Comparison of ENCODE assay signal across 23 cellular contexts in genomic region chr20:48586728-48587127, GRCh38.
DNase-seq lines count a peak whose midpoint lies in the region; ATAC-seq and TF ChIP-seq lines count a peak whose summit lies in the region.
"Had no signal": no experiment of that assay in that cellular context is flagged by ENCODE, and none has a peak within 500 bp of the region (broad histone marks: within the 10 kb centered on the region; RNA-seq: fewer than 3 reads in every experiment).

No MANE protein-coding gene starts in this region.

- TF ChIP-seq EP300 in suprapubic skin (IDR thresholded peaks at IDR 0.05) = no peak

- H3K4me3 ChIP-seq in mucosa of descending colon (no peak overlapping the region), suprapubic skin (peak overlapping the region; percentile 7), H7 (ENCODE audit: insufficient read depth, low read depth, low read length) (no peak overlapping the region)
- H3K4me3 ChIP-seq: GM12878, SK-N-MC had no signal

- H3K27ac ChIP-seq in suprapubic skin = no peak overlapping the region
- H3K27ac ChIP-seq: KMS-11, SK-N-MC had no signal

- no peaks in the 10 kb centered on the region for H3K36me3 ChIP-seq in mucosa of descending colon (ENCODE audit: low read depth)
- H3K36me3 ChIP-seq in suprapubic skin = no peaks in the 10 kb centered on the region
- H3K36me3 ChIP-seq in H7 (replicated peaks; ENCODE audit: control insufficient read depth, insufficient read depth, low read length) = no peaks in the 10 kb centered on the region
- H3K36me3 ChIP-seq: BE2C had no signal

- 24% methylated on average over 8 of the region's 8 CpGs for WGBS in suprapubic skin

- no peaks in the 10 kb centered on the region for H3K9me3 ChIP-seq in mucosa of descending colon
- H3K9me3 ChIP-seq in suprapubic skin = no peaks in the 10 kb centered on the region
- H3K9me3 ChIP-seq: BE2C, Caco-2 had no signal

- intact Hi-C loops in mucosa of descending colon (cut with DNase I, micrococcal nuclease) = no loop called here

- H3K4me1 ChIP-seq in mucosa of descending colon (ENCODE audit: low read depth) (peaks cover 15% of the 10 kb centered on the region), suprapubic skin (no peaks in the 10 kb centered on the region)
- H3K4me1 ChIP-seq: BE2C had no signal

- H3K27me3 ChIP-seq in suprapubic skin (peaks cover 28% of the 10 kb centered on the region), H7 (ENCODE audit: control insufficient read depth, insufficient read depth, low read length) (no peaks in the 10 kb centered on the region)
- H3K27me3 ChIP-seq: BE2C had no signal

- TF ChIP-seq POLR2A in suprapubic skin (IDR thresholded peaks at IDR 0.05) = no peak

- ATAC-seq in mucosa of descending colon = peak; percentile 49
- no peak for ATAC-seq in GM18519 (IDR thresholded peaks at IDR 0.05; ENCODE audit: low FRiP score, unreplicated experiment)
- ATAC-seq: GM12878 had no signal

- peak; percentile 12 for DNase-seq in activated effector memory CD4-positive, alpha-beta T cell treated with anti-CD3 and anti-CD28 coated beads, Interleukin-2, amount 50 U/mL, for 16 hours
- DNase-seq in activated effector memory CD4-positive, alpha-beta T cell treated with Interleukin-2 at 50 U/mL for 16 hours = no peak
- peak; percentile 21 for DNase-seq in NCI-H345 treated with DMSO at 0.1 percent for 48 hours (lab: John Stamatoyannopoulos, UW; ENCODE audit: unreplicated experiment)
- peak in 2 of 3 donors; percentile 46 to 80 for DNase-seq in mucosa of descending colon
- DNase-seq in suprapubic skin (ENCODE audit: low spot score in 2 of 2) = peak in 1 of 2 donors; percentile 53
- DNase-seq in H7 = no peak
- DNase-seq in AG08396 (ENCODE audit: low spot score) = no peak
- DNase-seq: BE2C; CD4-positive, CD25-positive, alpha-beta regulatory T cell; DMS153; EL; GOT3; MV-4-11; NCI-H1417 treated with DMSO at 0.1 percent for 48 hours; NCI-H1930; NCI-H510A treated with DMSO at 0.1 percent for 48 hours; NCI-H774; SHP77 had no signal

- TF ChIP-seq CTCF in mucosa of descending colon (IDR thresholded peaks at IDR 0.05) = no peak
- TF ChIP-seq CTCF in suprapubic skin (IDR thresholded peaks at IDR 0.05) = no peak

Comparison
In these comparisons a context has a peak if more than half of its experiments do, and no peak if none do; other contexts are left out.
1. DNase-seq: peak in activated effector memory CD4-positive, alpha-beta T cell treated with anti-CD3 and anti-CD28 coated beads, Interleukin-2, amount 50 U/mL, for 16 hours (single experiment), NCI-H345 treated with DMSO at 0.1 percent for 48 hours (single experiment) and mucosa of descending colon (2 of 3); none in activated effector memory CD4-positive, alpha-beta T cell treated with Interleukin-2 at 50 U/mL for 16 hours (single experiment), H7 (single experiment) and AG08396 (single experiment).